In the genomic region with DNA sequence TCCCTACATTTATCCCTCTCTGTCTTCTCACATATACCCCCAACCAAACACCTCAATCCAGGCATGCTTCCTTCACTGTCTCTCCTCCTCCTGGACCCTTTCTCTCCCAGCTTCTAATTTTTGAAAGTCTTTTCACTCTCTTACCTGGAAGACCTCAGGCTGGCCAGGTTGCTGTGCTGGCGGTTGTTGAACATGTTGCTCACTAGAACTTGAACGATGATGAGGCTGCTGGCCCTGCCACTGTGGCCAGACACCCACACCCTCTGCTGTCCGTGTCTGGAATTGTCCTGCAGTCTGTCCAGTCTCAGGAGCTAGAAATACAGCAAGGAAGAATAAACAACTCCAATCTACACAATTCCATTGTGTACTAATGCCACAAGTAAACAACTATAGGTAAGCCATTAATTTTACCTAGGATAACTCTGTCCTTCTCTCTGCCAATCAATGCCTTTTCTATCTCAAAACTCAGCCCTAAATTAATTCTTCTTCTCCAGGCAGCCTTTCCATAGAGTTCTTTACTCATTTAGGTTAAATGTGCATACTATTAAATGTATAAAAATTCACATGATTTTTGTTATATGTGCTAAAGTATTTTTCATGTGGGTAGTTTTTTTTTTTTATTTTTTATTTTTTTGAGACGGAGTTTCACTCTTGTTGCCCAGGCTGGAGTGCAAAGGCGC, we compare ENCODE assay signal across 1 cellular context.
TF ChIP-seq lines count a peak whose summit lies in the region.

No MANE protein-coding gene starts in this region.

TF ChIP-seq in H1, 55 proteins besides CTCF, POLR2A, EP300 and RAD21:
- TF ChIP-seq CHD1 (IDR thresholded peaks at IDR 0.05; ENCODE audit: low read depth, low read length) (no peak), BACH1 (IDR thresholded peaks at IDR 0.05; ENCODE audit: low read length) (no peak), GTF2F1 (IDR thresholded peaks at IDR 0.05; ENCODE audit: borderline replicate concordance, low read depth, low read length) (no peak), JUN (IDR thresholded peaks at IDR 0.05; ENCODE audit: low read depth, low read length) (no peak), RNF2 (IDR thresholded peaks at IDR 0.05; ENCODE audit: borderline replicate concordance, low read depth, low read length, missing control alignments, poor library complexity, severe bottlenecking) (no peak), POLR2AphosphoS5 (IDR thresholded peaks at IDR 0.05; ENCODE audit: low read depth, low read length) (no peak), TAF7 (optimal IDR thresholded peaks at IDR 0.05; ENCODE audit: borderline replicate concordance, low read depth, low read length) (no peak), YY1 (IDR thresholded peaks at IDR 0.05; ENCODE audit: low read depth, low read length) (no peak), POU5F1 (IDR thresholded peaks at IDR 0.05; ENCODE audit: low read depth, low read length) (no peak), SIN3A (conservative IDR thresholded peaks at IDR 0.05 in 1 of 2, IDR thresholded peaks at IDR 0.05 in 1 of 2; ENCODE audit: low read depth in 1 of 2, low read length in 2 of 2) (no peak), GABPA (IDR thresholded peaks at IDR 0.05; ENCODE audit: borderline replicate concordance, insufficient read depth, low read length) (no peak), CEBPB (IDR thresholded peaks at IDR 0.05; ENCODE audit: low read depth, low read length) (no peak), CTBP2 (IDR thresholded peaks at IDR 0.05; ENCODE audit: borderline replicate concordance, insufficient read depth, insufficient read length, low read length) (no peak), HDAC6 (IDR thresholded peaks at IDR 0.05; ENCODE audit: low read depth, low read length) (no peak), CBX5 (IDR thresholded peaks at IDR 0.05; ENCODE audit: low read depth, low read length) (no peak)
- TF ChIP-seq, protein P1, sequence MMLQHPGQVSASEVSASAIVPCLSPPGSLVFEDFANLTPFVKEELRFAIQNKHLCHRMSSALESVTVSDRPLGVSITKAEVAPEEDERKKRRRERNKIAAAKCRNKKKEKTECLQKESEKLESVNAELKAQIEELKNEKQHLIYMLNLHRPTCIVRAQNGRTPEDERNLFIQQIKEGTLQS (IDR thresholded peaks at IDR 0.05; ENCODE audit: insufficient read depth, low read depth, low read length): no peak
- TF ChIP-seq, protein P2, sequence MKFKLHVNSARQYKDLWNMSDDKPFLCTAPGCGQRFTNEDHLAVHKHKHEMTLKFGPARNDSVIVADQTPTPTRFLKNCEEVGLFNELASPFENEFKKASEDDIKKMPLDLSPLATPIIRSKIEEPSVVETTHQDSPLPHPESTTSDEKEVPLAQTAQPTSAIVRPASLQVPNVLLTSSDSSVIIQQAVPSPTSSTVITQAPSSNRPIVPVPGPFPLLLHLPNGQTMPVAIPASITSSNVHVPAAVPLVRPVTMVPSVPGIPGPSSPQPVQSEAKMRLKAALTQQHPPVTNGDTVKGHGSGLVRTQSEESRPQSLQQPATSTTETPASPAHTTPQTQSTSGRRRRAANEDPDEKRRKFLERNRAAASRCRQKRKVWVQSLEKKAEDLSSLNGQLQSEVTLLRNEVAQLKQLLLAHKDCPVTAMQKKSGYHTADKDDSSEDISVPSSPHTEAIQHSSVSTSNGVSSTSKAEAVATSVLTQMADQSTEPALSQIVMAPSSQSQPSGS (IDR thresholded peaks at IDR 0.05; ENCODE audit: low read length): no peak
